Comparison of ENCODE assay signal across 23 cellular contexts in genomic region chr3:14852721-14853120, GRCh38. TPM values are rescaled to one million over a fixed set of nuclear protein-coding genes. Genes with fewer than 3 reads are reported as not detected.
DNase-seq lines count a peak whose midpoint lies in the region; ATAC-seq and TF ChIP-seq lines count a peak whose summit lies in the region.
"Had no signal": no experiment of that assay in that cellular context is flagged by ENCODE, and none has a peak within 500 bp of the region (broad histone marks: within the 10 kb centered on the region; RNA-seq: fewer than 3 reads in every experiment).

No MANE protein-coding gene starts in this region.

- H3K27me3 Mint-ChIP-seq in Calu3 (ENCODE audit: unreplicated experiment), result peaks cover 50% of the 10 kb centered on the region

- H3K9ac ChIP-seq in skeletal muscle tissue (ENCODE audit: low read depth in 1 of 3, low read length in 3 of 3), result peak overlapping the region in 2 of 3 donors; percentile 16 to 43
- H3K9ac ChIP-seq: BLaER1 treated with 17β-estradiol and CSF1 and Interleukin-3, amounts not matched to agents 10 nM and 100 nM had no signal

- CTCF ChIA-PET in Calu3 (lab: Charles Lee), result interaction anchor here (0.6 to 1.2 kb wide), 3 partner anchors 9 to 128 kb away, joined by 3 to 11 read pairs (median 4); no protein-coding TSS in a partner anchor

- H3K4me1 ChIP-seq in skeletal muscle tissue (ENCODE audit: control insufficient read depth in 3 of 3, insufficient read depth in 3 of 3, low read length in 3 of 3), result peaks cover 29 to 31% (median 31%) of the 10 kb centered on the region in 3 donors
- H3K4me1 ChIP-seq: prostate gland had no signal

- DNase-seq in Right ventricle myocardium superior (no peak), left kidney (ENCODE audit: low read depth, low spot score) (peak; percentile 84), GM19238 (ENCODE audit: insufficient read length, low spot score) (no peak), Calu3 (no peak)
- DNase-seq: activated CD4-positive, alpha-beta memory T cell treated with anti-CD3 and anti-CD28 coated beads, Interleukin-2, amount 10 ng/mL, durations not matched to agents 7 days and 5 days; activated CD8-positive, alpha-beta memory T cell treated with anti-CD3 and anti-CD28 coated beads, Interleukin-2, amount 50 U/mL, for 4 hours; activated naive CD4-positive, alpha-beta T cell treated with Interleukin-2 at 50 U/mL for 16 hours; DMS153; foreskin fibroblast; mesenchymal stem cell; NCI-H1436 treated with DMSO at 0.1 percent for 48 hours; NCI-H774; Peyer's patch; SIG-M5 had no signal

- no peaks in the 10 kb centered on the region for H3K4me1 Mint-ChIP-seq in Calu3 (ENCODE audit: low read depth, unreplicated experiment)

- no peaks in the 10 kb centered on the region for H3K9me3 ChIP-seq in skeletal muscle tissue (ENCODE audit: control insufficient read depth in 3 of 3, low read length in 3 of 3)
- H3K9me3 ChIP-seq: Peyer's patch, prostate gland had no signal

- H3K9me3 Mint-ChIP-seq in Calu3 (ENCODE audit: low read depth, unreplicated experiment), result no peaks in the 10 kb centered on the region

- H3K36me3 Mint-ChIP-seq in Calu3 (ENCODE audit: insufficient read depth, unreplicated experiment), result no peaks in the 10 kb centered on the region
- H3K36me3 Mint-ChIP-seq: stimulated activated memory B cell treated with anti-CD40 and anti-IgM and Interleukin-4, amounts not matched to agents 10 μg/mL and 1 μg/mL and 100 μg/mL, for 72 hours had no signal

- TF ChIP-seq CTCF in Calu3 (IDR thresholded peaks at IDR 0.05; ENCODE audit: unreplicated experiment), result no peak

- H3K27ac Mint-ChIP-seq in Calu3 (ENCODE audit: unreplicated experiment), result no peak overlapping the region
- H3K27ac Mint-ChIP-seq: activated CD4-positive, alpha-beta memory T cell treated with anti-CD3 and anti-CD28 coated beads, Interleukin-2, amount 10 ng/mL, durations not matched to agents 7 days and 5 days; stimulated activated memory B cell treated with anti-CD40 and anti-IgM and Interleukin-4, amounts not matched to agents 10 μg/mL and 1 μg/mL and 100 μg/mL, for 72 hours had no signal

- ATAC-seq in Right ventricle myocardium superior (ENCODE audit: poor library complexity), result peak; percentile 22
- no peak for ATAC-seq in GM21576 (IDR thresholded peaks at IDR 0.05; ENCODE audit: unreplicated experiment)
- no peak for ATAC-seq in HG02678 (IDR thresholded peaks at IDR 0.05; ENCODE audit: unreplicated experiment)
- ATAC-seq: esophagus mucosa; GM12878; stimulated activated memory B cell treated with anti-CD40 and anti-IgM and Interleukin-4, amounts not matched to agents 10 μg/mL and 1 μg/mL and 100 μg/mL, for 72 hours had no signal

- no peak overlapping the region for H3K4me3 ChIP-seq in skeletal muscle tissue (ENCODE audit: low read length in 3 of 3)
- H3K4me3 ChIP-seq: BLaER1 treated with 17β-estradiol and CSF1 and Interleukin-3, amounts not matched to agents 10 nM and 100 nM; GM12878; Peyer's patch; prostate gland had no signal

- no peaks in the 10 kb centered on the region for H3K36me3 ChIP-seq in skeletal muscle tissue (ENCODE audit: control insufficient read depth in 3 of 3, insufficient read depth in 3 of 3, low read length in 3 of 3)
- H3K36me3 ChIP-seq: BLaER1 treated with 17β-estradiol and CSF1 and Interleukin-3, amounts not matched to agents 10 nM and 100 nM; Peyer's patch; prostate gland had no signal

- H3K27ac ChIP-seq in skeletal muscle tissue (ENCODE audit: low read depth, low read length), result peak overlapping the region; percentile 74
- H3K27ac ChIP-seq: BLaER1 treated with 17β-estradiol and CSF1 and Interleukin-3, amounts not matched to agents 10 nM and 100 nM; prostate gland had no signal

- peaks cover 3 to 4% (median 3%) of the 10 kb centered on the region in 3 donors for H3K27me3 ChIP-seq in skeletal muscle tissue (ENCODE audit: control insufficient read depth in 3 of 3, insufficient read depth in 3 of 3, low read length in 3 of 3)
- H3K27me3 ChIP-seq: BLaER1 treated with 17β-estradiol and CSF1 and Interleukin-3, amounts not matched to agents 10 nM and 100 nM; Peyer's patch had no signal

- no peak overlapping the region for H3K4me3 Mint-ChIP-seq in Calu3 (ENCODE audit: low read depth, unreplicated experiment)
- H3K4me3 Mint-ChIP-seq: activated CD4-positive, alpha-beta memory T cell treated with anti-CD3 and anti-CD28 coated beads, Interleukin-2, amount 10 ng/mL, durations not matched to agents 7 days and 5 days; stimulated activated memory B cell treated with anti-CD40 and anti-IgM and Interleukin-4, amounts not matched to agents 10 μg/mL and 1 μg/mL and 100 μg/mL, for 72 hours had no signal

- intact Hi-C loops in Right ventricle myocardium superior (cut with DNase I), result no loop called here
- intact Hi-C loops in Calu3 (cut with micrococcal nuclease; ENCODE audit: unreplicated experiment), result no loop called here

- no TSS peak for BruUV-seq in Calu3 (replicated peaks; lab: Mats Ljungman, UMichigan)

RNA-seq across cellular contexts. Expression of gene FGD5, which starts 34.0 kb away (rescaled TPM):
- total RNA-seq in Right ventricle myocardium superior (15.2 TPM), skeletal muscle tissue (15.7 TPM), Calu3 (2022) (not detected in 2 replicates)
- total RNA-seq: HT-29 had no signal

Comparison
In these comparisons a context has a peak if more than half of its experiments do, and no peak if none do; other contexts are left out.
1. RNA of gene FGD5, which starts 34.0 kb away (total RNA-seq): 15.7 TPM in skeletal muscle tissue (single experiment) and 15.2 TPM in Right ventricle myocardium superior (single experiment); not detected in Calu3; every median in the first group is over 10 times any median in the second.